9 cellular contexts compared by ENCODE assay signal in the genomic region with DNA sequence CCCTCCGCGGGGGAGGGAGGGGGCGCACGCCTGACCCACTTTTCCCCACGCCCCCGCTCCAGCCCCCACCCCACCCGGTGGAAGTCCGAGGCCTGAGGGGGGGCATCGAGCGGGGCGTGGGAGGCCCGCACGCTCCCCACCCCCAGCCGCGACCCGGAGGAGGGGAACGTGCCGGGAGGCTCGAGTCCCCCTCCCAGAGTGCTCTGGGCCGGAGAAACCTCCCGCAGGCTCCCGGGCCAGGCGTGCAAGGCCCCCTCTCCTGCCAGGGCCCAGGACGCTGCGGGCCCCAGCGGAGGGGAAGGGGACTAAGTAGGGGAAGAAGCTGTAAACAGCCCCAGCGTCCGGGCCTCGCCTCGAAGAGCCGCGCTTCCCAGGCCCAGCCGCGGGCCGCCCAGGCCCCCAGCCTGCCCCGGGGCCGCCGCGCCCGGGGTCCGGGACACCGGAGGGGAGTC. TPM values are rescaled to one million over a fixed set of nuclear protein-coding genes. Genes with fewer than 3 reads are reported as not detected.
DNase-seq lines count a peak whose midpoint lies in the region; ATAC-seq, FAIRE-seq and TF ChIP-seq lines count a peak whose summit lies in the region.
"Had no signal": no experiment of that assay in that cellular context is flagged by ENCODE, and none has a peak within 500 bp of the region (broad histone marks: within the 10 kb centered on the region; RNA-seq: fewer than 3 reads in every experiment).

No MANE protein-coding gene starts in this region.

- peak overlapping the region; percentile 90 for H3K14ac ChIP-seq in trophoblast cell (ENCODE audit: low read length)

- peak overlapping the region; percentile 44 for H2BK12ac ChIP-seq in trophoblast cell (ENCODE audit: low read length)

- H2BK120ac ChIP-seq in trophoblast cell (ENCODE audit: insufficient read depth, low read length, poor library complexity), result peak overlapping the region; percentile 81

- H4K12ac ChIP-seq in trophoblast cell (ENCODE audit: low read depth, low read length), result peak overlapping the region; percentile 80

- POLR2A ChIA-PET in activated CD4-positive, alpha-beta T cell treated with anti-CD3 and anti-CD28 coated beads for 36 hours (lab: Charles Lee), result interaction anchor here (0.6 to 1.0 kb wide), 2 partner anchors 49 to 121 kb away, joined by 3 to 5 read pairs; no protein-coding TSS in a partner anchor
- POLR2A ChIA-PET in activated B cell treated with CpG ODN at 0.5 μM for 24 hours (lab: Charles Lee), result interaction anchor here (1.0 to 1.1 kb wide), 2 partner anchors 67 to 133 kb away, joined by 3 read pairs; a partner anchor contains a TSS

- peaks cover 11% of the 10 kb centered on the region for H3K79me2 ChIP-seq in trophoblast cell (ENCODE audit: control insufficient read depth, insufficient read depth, low read length, poor library complexity)

- peak overlapping the region; percentile 92 for H4K91ac ChIP-seq in trophoblast cell (ENCODE audit: low read depth, low read length)

- peak overlapping the region; percentile 99 for H3K9ac ChIP-seq in trophoblast cell (ENCODE audit: low read length)

- peaks cover 13% of the 10 kb centered on the region for H3K79me1 ChIP-seq in trophoblast cell (ENCODE audit: low read length)

- H3K27me3 ChIP-seq in foreskin keratinocyte (no peaks in the 10 kb centered on the region), trophoblast cell (ENCODE audit: insufficient read depth, low read length) (no peaks in the 10 kb centered on the region)

- peak overlapping the region; percentile 91 for H2AK5ac ChIP-seq in trophoblast cell (ENCODE audit: low read length)

- peak overlapping the region; percentile 67 for H3K4me2 ChIP-seq in trophoblast cell (ENCODE audit: low read length)

- TF ChIP-seq CTCF in activated B cell treated with CpG ODN at 0.5 μM for 24 hours (IDR thresholded peaks at IDR 0.05) (no peak), foreskin keratinocyte (conservative IDR thresholded peaks at IDR 0.05) (no peak), D721Med (IDR thresholded peaks at IDR 0.05; ENCODE audit: insufficient read depth, missing control alignments) (no peak)

- H3K4me1 ChIP-seq in foreskin keratinocyte, result peaks cover 25% of the 10 kb centered on the region
- peaks cover 0 to 3% of the 10 kb centered on the region in 2 experiments for H3K4me1 ChIP-seq in trophoblast cell (ENCODE audit: control insufficient read depth in 1 of 2, insufficient read depth in 2 of 2, low read length in 2 of 2)

- CTCF ChIA-PET in activated CD4-positive, alpha-beta T cell treated with anti-CD3 and anti-CD28 coated beads for 36 hours (lab: Charles Lee), result no interaction called here
- CTCF ChIA-PET in activated B cell treated with CpG ODN at 0.5 μM for 24 hours (lab: Charles Lee), result no interaction called here

- intact Hi-C loops in activated CD4-positive, alpha-beta T cell treated with anti-CD3 and anti-CD28 coated beads for 36 hours (cut with DNase I, micrococcal nuclease), result loop anchor here (1.0 to 5.0 kb wide), 5 partner anchors 49 to 581 kb away; a partner anchor contains a TSS
- intact Hi-C loops in activated B cell treated with CpG ODN at 0.5 μM for 24 hours (cut with micrococcal nuclease), result loop anchor here (1.0 to 10.0 kb wide), 4 partner anchors 8 to 1270 kb away; a partner anchor contains a TSS

- WGBS in trophoblast cell (ENCODE audit: extremely low coverage, insufficient coverage, insufficient read length), result no CpG with 5 or more reads among the region's 42 CpGs

- H3K9me3 ChIP-seq in trophoblast cell (ENCODE audit: insufficient read depth, low read depth, low read length), result no peaks in the 10 kb centered on the region

- no peak overlapping the region for H3K27ac Mint-ChIP-seq in activated CD4-positive, alpha-beta T cell treated with anti-CD3 and anti-CD28 coated beads for 36 hours
- H3K27ac Mint-ChIP-seq in activated B cell treated with CpG ODN at 0.5 μM for 24 hours, result peak overlapping the region; percentile 85

- H3K23ac ChIP-seq in trophoblast cell (ENCODE audit: low read length), result no peak overlapping the region

- peaks cover 18% of the 10 kb centered on the region for H3K36me3 Mint-ChIP-seq in activated CD4-positive, alpha-beta T cell treated with anti-CD3 and anti-CD28 coated beads for 36 hours (ENCODE audit: low read depth)
- H3K36me3 Mint-ChIP-seq in activated B cell treated with CpG ODN at 0.5 μM for 24 hours (ENCODE audit: low read depth), result peaks cover 23% of the 10 kb centered on the region

- peak overlapping the region; percentile 92 for H4K8ac ChIP-seq in trophoblast cell (ENCODE audit: low read depth, low read length)

- H3K4me3 Mint-ChIP-seq in activated CD4-positive, alpha-beta T cell treated with anti-CD3 and anti-CD28 coated beads for 36 hours, result peak overlapping the region; percentile 94
- peak overlapping the region; percentile 91 for H3K4me3 Mint-ChIP-seq in activated B cell treated with CpG ODN at 0.5 μM for 24 hours

- FAIRE-seq in HTR-8/SVneo (lab: Jason Lieb, UNC) (no peak), D721Med (lab: Jason Lieb, UNC) (no peak)
- FAIRE-seq: colon had no signal

- H2AFZ ChIP-seq in trophoblast cell (ENCODE audit: insufficient read depth, low read length, poor library complexity), result peak overlapping the region; percentile 93

- H3K18ac ChIP-seq in trophoblast cell (ENCODE audit: low read length), result peak overlapping the region; percentile 98

- ATAC-seq in activated CD4-positive, alpha-beta T cell treated with anti-CD3 and anti-CD28 coated beads for 36 hours, result peak; percentile 28
- ATAC-seq in HG03066 (IDR thresholded peaks at IDR 0.05; ENCODE audit: low read depth, unreplicated experiment) (peak; percentile 22), activated B cell treated with CpG ODN at 0.5 μM for 24 hours (ENCODE audit: low read depth) (peak; percentile 45), foreskin keratinocyte (peak; percentile 1)

- no peaks in the 10 kb centered on the region for H3K9me3 Mint-ChIP-seq in activated CD4-positive, alpha-beta T cell treated with anti-CD3 and anti-CD28 coated beads for 36 hours (ENCODE audit: low read depth)
- no peaks in the 10 kb centered on the region for H3K9me3 Mint-ChIP-seq in activated B cell treated with CpG ODN at 0.5 μM for 24 hours

- peaks cover 45% of the 10 kb centered on the region for H3K4me1 Mint-ChIP-seq in activated CD4-positive, alpha-beta T cell treated with anti-CD3 and anti-CD28 coated beads for 36 hours
- peaks cover 46% of the 10 kb centered on the region for H3K4me1 Mint-ChIP-seq in activated B cell treated with CpG ODN at 0.5 μM for 24 hours

- peak overlapping the region; percentile 98 for H3K4ac ChIP-seq in trophoblast cell (ENCODE audit: low read depth, low read length)

- DNase-seq in activated CD4-positive, alpha-beta T cell treated with anti-CD3 and anti-CD28 coated beads for 36 hours, result peak; percentile 46
- no peak for DNase-seq in activated CD4-positive, alpha-beta T cell treated with anti-CD3 and anti-CD28 coated beads, Interleukin-2, amount 50 U/mL, for 1 hour
- DNase-seq in activated B cell treated with CpG ODN at 0.5 μM for 24 hours (no peak), foreskin keratinocyte (no peak), trophoblast cell (no peak), HTR-8/SVneo (ENCODE audit: insufficient read length, low spot score) (no peak), D721Med (ENCODE audit: insufficient read length, low spot score) (no peak)

- peak overlapping the region; percentile 92 for H2BK5ac ChIP-seq in trophoblast cell (ENCODE audit: low read depth, low read length, poor library complexity)

- H3K27me3 Mint-ChIP-seq in activated CD4-positive, alpha-beta T cell treated with anti-CD3 and anti-CD28 coated beads for 36 hours, result peaks cover 2% of the 10 kb centered on the region
- H3K27me3 Mint-ChIP-seq in activated B cell treated with CpG ODN at 0.5 μM for 24 hours, result peaks cover 4% of the 10 kb centered on the region

- H3K4me3 ChIP-seq in trophoblast cell (ENCODE audit: low read depth, low read length), result peak overlapping the region; percentile 94

- no peaks in the 10 kb centered on the region for H3K36me3 ChIP-seq in trophoblast cell (ENCODE audit: control insufficient read depth in 1 of 2, insufficient read depth in 2 of 2, low read length in 2 of 2)

- H3K27ac ChIP-seq in foreskin keratinocyte (peak overlapping the region; percentile 86), trophoblast cell (ENCODE audit: low read depth, low read length) (peak overlapping the region; percentile 61)

RNA-seq across cellular contexts. Expression of a gene that starts 0.3 kb away (rescaled TPM):
- 10 to 100 TPM; 55.3 to 58.0 TPM for total RNA-seq in activated CD4-positive, alpha-beta T cell treated with anti-CD3 and anti-CD28 coated beads for 36 hours
- 55.0 and 69.7 TPM in 2 replicates for total RNA-seq in activated B cell treated with CpG ODN at 0.5 μM for 24 hours
- 25.5 and 30.2 TPM in 2 replicates for total RNA-seq in foreskin keratinocyte
- 2.1 and 2.3 TPM in 2 replicates for polyA plus RNA-seq in foreskin keratinocyte
- 13.5 and 15.5 TPM in 2 replicates for polyA plus RNA-seq in trophoblast cell (2013)
